In genomic region chr14:100106661-100107112, GRCh38 we compare ENCODE assay signal across 12 cellular contexts. TPM values are rescaled to one million over a fixed set of nuclear protein-coding genes. Genes with fewer than 3 reads are reported as not detected.
DNase-seq lines count a peak whose midpoint lies in the region; ATAC-seq and TF ChIP-seq lines count a peak whose summit lies in the region.
"Had no signal": no experiment of that assay in that cellular context is flagged by ENCODE, and none has a peak within 500 bp of the region (broad histone marks: within the 10 kb centered on the region; RNA-seq: fewer than 3 reads in every experiment).

No MANE protein-coding gene starts in this region.

- no peak overlapping the region for H3K56ac ChIP-seq in IMR-90 (ENCODE audit: extremely low read depth, insufficient read depth, low read length)

- H3K9me3 Mint-ChIP-seq in activated CD4-positive, alpha-beta memory T cell treated with anti-CD3 and anti-CD28 coated beads for 36 hours = no peaks in the 10 kb centered on the region
- no peaks in the 10 kb centered on the region for H3K9me3 Mint-ChIP-seq in osteocyte (ENCODE audit: unreplicated experiment)
- H3K9me3 Mint-ChIP-seq: neural crest cell had no signal

- no peak overlapping the region for H3K4ac ChIP-seq in IMR-90 (ENCODE audit: low read depth, low read length)

- H3K14ac ChIP-seq in IMR-90 (replicated peaks; ENCODE audit: low read depth, low read length) = no peak overlapping the region

- no peak overlapping the region for H4K91ac ChIP-seq in IMR-90 (ENCODE audit: insufficient read depth, low read depth, low read length)

- no peaks in the 10 kb centered on the region for H4K20me1 ChIP-seq in IMR-90 (ENCODE audit: insufficient read depth, low read length)

- no peak overlapping the region for H2AK9ac ChIP-seq in IMR-90 (replicated peaks; ENCODE audit: low read depth, low read length, poor library complexity)

- no peak overlapping the region for H2BK5ac ChIP-seq in IMR-90 (ENCODE audit: low read depth, low read length, poor library complexity, severe bottlenecking)

- DNase-seq in IMR-90 (no peak), Right ventricle myocardium inferior (ENCODE audit: missing footprints) (no peak), sigmoid colon (peak; percentile 54), osteocyte (ENCODE audit: extremely low spot score, unreplicated experiment) (no peak), mesenteric fat pad (ENCODE audit: low spot score) (no peak)
- DNase-seq in activated CD4-positive, alpha-beta memory T cell treated with anti-CD3 and anti-CD28 coated beads for 36 hours = peak; percentile 44
- DNase-seq: DMS79, NCI-H1436 treated with DMSO at 0.1 percent for 48 hours, NCI-H526 treated with DMSO at 0.1 percent for 48 hours, SHP77 treated with DMSO at 0.1 percent for 48 hours had no signal

- no peaks in the 10 kb centered on the region for H3K27me3 Mint-ChIP-seq in activated CD4-positive, alpha-beta memory T cell treated with anti-CD3 and anti-CD28 coated beads for 36 hours
- no peaks in the 10 kb centered on the region for H3K27me3 Mint-ChIP-seq in osteocyte (ENCODE audit: unreplicated experiment)

- intact Hi-C loops in IMR-90 (cut with micrococcal nuclease) = loop anchor here (5.0 kb wide), 1 partner anchor 74 kb away; no protein-coding TSS in a partner anchor
- intact Hi-C loops in activated CD4-positive, alpha-beta memory T cell treated with anti-CD3 and anti-CD28 coated beads for 36 hours (cut with micrococcal nuclease) = loop anchor here (5.0 kb wide), 1 partner anchor 271 kb away; the partner anchor contains the start of gene WDR25
- intact Hi-C loops in Right ventricle myocardium inferior (cut with DNase I) = loop anchor here (5.0 kb wide), 1 partner anchor 39 kb away; the partner anchor contains the start of gene EVL
- intact Hi-C loops in sigmoid colon (cut with DNase I) = loop anchor here (5.0 kb wide), 2 partner anchors 49 to 86 kb away; no protein-coding TSS in a partner anchor

- H2BK15ac ChIP-seq in IMR-90 (ENCODE audit: low read depth, low read length) = no peak overlapping the region

- no peaks in the 10 kb centered on the region for H3K27me3 ChIP-seq in IMR-90 (ENCODE audit: control insufficient read depth, insufficient read depth, low read length)
- no peaks in the 10 kb centered on the region for H3K27me3 ChIP-seq in sigmoid colon

- in situ Hi-C loops in IMR-90 (cut with MboI; ENCODE audit: low sequenced_read_pairs) = no loop called here

- no peak overlapping the region for H4K8ac ChIP-seq in IMR-90 (ENCODE audit: low read depth in 2 of 2, low read length in 2 of 2)

- H3K4me1 ChIP-seq in IMR-90 (ENCODE audit: control insufficient read depth, insufficient read depth, low read length) = peaks cover 21% of the 10 kb centered on the region
- peaks cover 0 to 63% (median 53%) of the 10 kb centered on the region in 4 donors for H3K4me1 ChIP-seq in sigmoid colon

- H2AK5ac ChIP-seq in IMR-90 (ENCODE audit: low read depth, low read length) = 0 out of 2 replicates have a peak overlapping the region, but pooled peaks have one; percentile 16

- no peak overlapping the region for H3K4me2 ChIP-seq in IMR-90 (ENCODE audit: low read depth, low read length)

- ATAC-seq in IMR-90 (ENCODE audit: low read depth) (no peak), Right ventricle myocardium inferior (peak; percentile 70)
- ATAC-seq in activated CD4-positive, CD25-positive, alpha-beta regulatory T cell treated with anti-CD3 and anti-CD28 coated beads, Interleukin-2, amount 50 U/mL, for 24 hours = no peak

- no peak overlapping the region for H2BK120ac ChIP-seq in IMR-90 (ENCODE audit: low read depth, low read length)

- POLR2A ChIA-PET in IMR-90 (lab: Charles Lee; ENCODE audit: unreplicated experiment) = no interaction called here
- POLR2A ChIA-PET in activated CD4-positive, alpha-beta memory T cell treated with anti-CD3 and anti-CD28 coated beads for 36 hours (lab: Charles Lee) = interaction anchor here (4.6 to 11.3 kb wide), 2 partner anchors 26 to 36 kb away, joined by 53 to 200 read pairs; partner anchors contain the start of gene EVL

- H3K9ac ChIP-seq in IMR-90 (ENCODE audit: low read depth, low read length) = no peak overlapping the region

- H3K27ac Mint-ChIP-seq in activated CD4-positive, alpha-beta memory T cell treated with anti-CD3 and anti-CD28 coated beads for 36 hours = peak overlapping the region; percentile 90
- H3K27ac Mint-ChIP-seq in osteocyte (ENCODE audit: unreplicated experiment) = no peak overlapping the region

- H3K4me3 ChIP-seq in IMR-90 (ENCODE audit: insufficient read depth, low read depth, low read length) (no peak overlapping the region), sigmoid colon (no peak overlapping the region)

- TF ChIP-seq CTCF in IMR-90 (conservative IDR thresholded peaks at IDR 0.05; ENCODE audit: low read depth, low read length) (no peak), sigmoid colon (IDR thresholded peaks at IDR 0.05) (no peak), osteocyte (IDR thresholded peaks at IDR 0.05) (no peak)

- BruUV-seq in IMR-90 (replicated peaks; lab: Mats Ljungman, UMichigan) = no TSS peak

- H3K4me3 Mint-ChIP-seq in activated CD4-positive, alpha-beta memory T cell treated with anti-CD3 and anti-CD28 coated beads for 36 hours = peak overlapping the region; percentile 53
- H3K4me3 Mint-ChIP-seq in osteocyte (ENCODE audit: unreplicated experiment) = no peak overlapping the region
- H3K4me3 Mint-ChIP-seq: neural crest cell had no signal

- CTCF ChIA-PET in IMR-90 (lab: Yijun Ruan, JAX) = no interaction called here
- CTCF ChIA-PET in activated CD4-positive, alpha-beta memory T cell treated with anti-CD3 and anti-CD28 coated beads for 36 hours (lab: Charles Lee) = interaction anchor here (1.4 to 16.3 kb wide), 6 partner anchors 24 to 123 kb away, joined by 4 to 573 read pairs (median 26); partner anchors contain the start of gene EVL

- peaks cover 24% of the 10 kb centered on the region for H3K9me1 ChIP-seq in IMR-90 (ENCODE audit: insufficient read depth, low read length)

- H4K5ac ChIP-seq in IMR-90 (ENCODE audit: low read depth, low read length) = peak overlapping the region; percentile 7; the same call in 1 of the 2 replicates

- H3K27ac ChIP-seq in IMR-90 (ENCODE audit: insufficient read depth, low read length) = no peak overlapping the region
- no peak overlapping the region for H3K27ac ChIP-seq in sigmoid colon

- H3K9me3 ChIP-seq in IMR-90 (ENCODE audit: control insufficient read depth, insufficient read depth, low read length) (no peaks in the 10 kb centered on the region), sigmoid colon (no peaks in the 10 kb centered on the region)

- dilution Hi-C loops in IMR-90 (cut with HindIII; ENCODE audit: low sequenced_read_pairs, unreplicated experiment) = no loop called here

- no peak for TF ChIP-seq POLR2A in IMR-90 (IDR thresholded peaks at IDR 0.05; ENCODE audit: low read depth, low read length)
- TF ChIP-seq POLR2A in sigmoid colon (IDR thresholded peaks at IDR 0.05) = no peak

- TF ChIP-seq EP300 in sigmoid colon (IDR thresholded peaks at IDR 0.05) = no peak

- peaks cover 77% of the 10 kb centered on the region for H3K4me1 Mint-ChIP-seq in activated CD4-positive, alpha-beta memory T cell treated with anti-CD3 and anti-CD28 coated beads for 36 hours (ENCODE audit: low read depth)
- H3K4me1 Mint-ChIP-seq in osteocyte (ENCODE audit: unreplicated experiment) = peaks cover 71% of the 10 kb centered on the region

- no peak overlapping the region for H3K18ac ChIP-seq in IMR-90 (ENCODE audit: low read depth, low read length)

- H2AFZ ChIP-seq in IMR-90 (replicated peaks; ENCODE audit: low read length, poor library complexity) = no peak overlapping the region

- H3K36me3 Mint-ChIP-seq in activated CD4-positive, alpha-beta memory T cell treated with anti-CD3 and anti-CD28 coated beads for 36 hours = peaks cover 35% of the 10 kb centered on the region
- peaks cover 4% of the 10 kb centered on the region for H3K36me3 Mint-ChIP-seq in osteocyte (ENCODE audit: unreplicated experiment)

- H3K36me3 ChIP-seq in IMR-90 (ENCODE audit: control insufficient read depth, insufficient read depth, low read length) = no peaks in the 10 kb centered on the region
- no peaks in the 10 kb centered on the region for H3K36me3 ChIP-seq in sigmoid colon

- H3K79me1 ChIP-seq in IMR-90 (ENCODE audit: low read depth in 1 of 2, low read length in 2 of 2) = peaks cover 9 to 26% of the 10 kb centered on the region in 2 experiments; a peak in 2 of 4 replicates

- 100% methylated on average over 1 of the region's 8 CpGs; no CpG with 5 or more reads in 1 of the 2 experiments for WGBS in IMR-90 (ENCODE audit: extremely low coverage in 2 of 2, insufficient read length in 1 of 2), 2 experiments
- 68 to 83% methylated on average over 8 of the region's 8 CpGs for WGBS in sigmoid colon, 2 donors

- no peak overlapping the region for H3K23ac ChIP-seq in IMR-90 (ENCODE audit: low read depth, low read length)

- no peak overlapping the region for H2BK20ac ChIP-seq in IMR-90 (ENCODE audit: low read depth, low read length)

- no peak for TF ChIP-seq RAD21 in IMR-90 (IDR thresholded peaks at IDR 0.05; ENCODE audit: low read length)

TF ChIP-seq in IMR-90, 13 proteins besides CTCF, POLR2A, EP300 and RAD21:
- no peak for TF ChIP-seq MAZ (IDR thresholded peaks at IDR 0.05; ENCODE audit: borderline replicate concordance, low read depth, low read length)
- no peak for TF ChIP-seq RFX5 (IDR thresholded peaks at IDR 0.05; ENCODE audit: low read depth, low read length)
- no peak for TF ChIP-seq RCOR1 (IDR thresholded peaks at IDR 0.05; ENCODE audit: insufficient replicate concordance, low read length)
- TF ChIP-seq BHLHE40 (IDR thresholded peaks at IDR 0.05; ENCODE audit: low read depth, low read length) = no peak
- TF ChIP-seq SMC3 (IDR thresholded peaks at IDR 0.05; ENCODE audit: low read depth, low read length) = no peak

RNA-seq across cellular contexts. Expression of gene EVL, which starts 41.5 kb away (rescaled TPM):
- 7.2 TPM in 2 replicates for total RNA-seq in IMR-90 (2012; rRNA removed)
- 36.5 and 36.6 TPM in 2 replicates for polyA plus RNA-seq in IMR-90 (2012; rRNA removed)
- 23.4 and 26.6 TPM in 2 replicates for polyA plus RNA-seq in IMR-90 (2012; cell fraction: cytosol; rRNA removed)
- 208 and 301 TPM in 2 replicates for polyA plus RNA-seq in IMR-90 (2012; cell fraction: nucleus; rRNA removed; ENCODE audit: low replicate concordance)
- total RNA-seq in activated CD4-positive, alpha-beta memory T cell treated with anti-CD3 and anti-CD28 coated beads for 36 hours = 100 to 1,000 TPM; 174 to 180 TPM
- total RNA-seq in Right ventricle myocardium inferior = 41.8 TPM
- total RNA-seq in sigmoid colon = 10 to 100 TPM; 26.4 to 56.2 (median 38.5) TPM
- polyA plus RNA-seq in sigmoid colon = 100 to 1,000 TPM in 1 of 3 donors, 1 to 10 TPM in 2; 6.5 to 100 (median 8.4) TPM
- total RNA-seq in osteocyte = 136 and 157 TPM in 2 replicates
- 60.5 TPM for total RNA-seq in mesenteric fat pad

RNA-seq across cellular contexts. Expression of gene DEGS2, which starts 52.8 kb away (rescaled TPM):
- total RNA-seq in IMR-90 (2012; rRNA removed) (not detected in 2 replicates), Right ventricle myocardium inferior (not detected), sigmoid colon (under 1 TPM; under 0.01 to 0.54 (median 0.39) TPM), osteocyte (0.19 and 0.21 TPM in 2 replicates), mesenteric fat pad (0.45 TPM)
- polyA plus RNA-seq in IMR-90 (2012; rRNA removed) (not detected in 2 replicates), sigmoid colon (10 to 100 TPM in 1 of 3 donors, 1 to 10 TPM in 2; 2.4 to 11.9 (median 2.8) TPM)
- 0.01 TPM in 1 of 2 replicates, not detected in the other for polyA plus RNA-seq in IMR-90 (2012; cell fraction: cytosol; rRNA removed)
- polyA plus RNA-seq in IMR-90 (2012; cell fraction: nucleus; rRNA removed; ENCODE audit: low replicate concordance) = 0.02 and 0.14 TPM in 2 replicates
- total RNA-seq in activated CD4-positive, alpha-beta memory T cell treated with anti-CD3 and anti-CD28 coated beads for 36 hours = 1 to 10 TPM; 1.1 to 1.3 TPM
- total RNA-seq: neural crest cell had no signal

Comparison
In these comparisons a context has a peak if more than half of its experiments do, and no peak if none do; other contexts are left out.
1. DNase-seq: peak in activated CD4-positive, alpha-beta memory T cell treated with anti-CD3 and anti-CD28 coated beads for 36 hours (single experiment) and sigmoid colon (single experiment); none in IMR-90 (single experiment), Right ventricle myocardium inferior (single experiment), osteocyte (single experiment) and mesenteric fat pad (single experiment).